In the genomic region with DNA sequence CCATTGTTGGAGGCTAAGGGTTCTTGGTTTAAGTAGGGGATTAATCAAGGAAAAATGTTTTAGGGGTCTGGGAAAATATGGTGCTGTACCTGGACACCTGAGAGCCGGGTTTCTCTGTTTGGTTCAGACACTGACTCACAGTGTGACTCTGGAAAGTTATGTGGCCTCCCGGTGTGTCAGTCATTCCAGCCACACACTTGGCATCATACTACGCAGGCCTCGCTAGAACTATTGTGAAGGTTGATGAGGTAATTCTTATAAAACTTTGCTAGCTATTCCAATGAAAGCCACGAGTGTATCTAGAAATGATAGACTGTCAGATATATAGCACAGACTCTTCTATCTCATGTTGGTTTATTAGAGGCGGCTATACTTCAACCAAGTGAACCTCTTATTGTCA, we compare ENCODE assay signal across 22 cellular contexts. TPM values are rescaled to one million over a fixed set of nuclear protein-coding genes. Genes with fewer than 3 reads are reported as not detected.
DNase-seq lines count a peak whose midpoint lies in the region; ATAC-seq and TF ChIP-seq lines count a peak whose summit lies in the region.
"Had no signal": no experiment of that assay in that cellular context is flagged by ENCODE, and none has a peak within 500 bp of the region (broad histone marks: within the 10 kb centered on the region; RNA-seq: fewer than 3 reads in every experiment).

No MANE protein-coding gene starts in this region.

- peak; percentile 16 for ATAC-seq in activated CD8-positive, alpha-beta memory T cell treated with anti-CD3 and anti-CD28 coated beads, Interleukin-2, amount 10 ng/mL, durations not matched to agents 7 days and 5 days
- ATAC-seq in GM18505 (IDR thresholded peaks at IDR 0.05; ENCODE audit: unreplicated experiment), result no peak
- ATAC-seq in left lung, result no peak
- ATAC-seq: left colon had no signal

- H3K27ac ChIP-seq in left lung, result no peak overlapping the region
- H3K27ac ChIP-seq: Peyer's patch, sigmoid colon, SJSA1, thyroid gland had no signal

- H3K4me3 ChIP-seq in left lung, result no peak overlapping the region
- H3K4me3 ChIP-seq: Peyer's patch, sigmoid colon, SJSA1, thyroid gland had no signal

- no peaks in the 10 kb centered on the region for H3K9me3 Mint-ChIP-seq in activated CD8-positive, alpha-beta memory T cell treated with anti-CD3 and anti-CD28 coated beads, Interleukin-2, amount 10 ng/mL, durations not matched to agents 7 days and 5 days (ENCODE audit: low read depth)
- peaks cover 10% of the 10 kb centered on the region for H3K9me3 Mint-ChIP-seq in glutamatergic neuron (ENCODE audit: unreplicated experiment)
- H3K9me3 Mint-ChIP-seq: endodermal cell; H9; T-helper 1 cell treated with Interleukin-12 subunit alpha and Interleukin-12 subunit beta and Interleukin-4 antibody, amounts not matched to agents 30 μg/mL and 1 μg/mL, for 36 hours had no signal

- H3K4me1 ChIP-seq in left lung, result peaks cover 0 to 5% of the 10 kb centered on the region in 2 donors
- H3K4me1 ChIP-seq: Peyer's patch had no signal

- intact Hi-C loops in left lung (cut with DNase I), result no loop called here

- peaks cover 16% of the 10 kb centered on the region for H3K4me1 Mint-ChIP-seq in activated CD8-positive, alpha-beta memory T cell treated with anti-CD3 and anti-CD28 coated beads, Interleukin-2, amount 10 ng/mL, durations not matched to agents 7 days and 5 days
- peaks cover 8% of the 10 kb centered on the region for H3K4me1 Mint-ChIP-seq in glutamatergic neuron (ENCODE audit: low read depth, unreplicated experiment)

- no peak for TF ChIP-seq EP300 in Ishikawa (IDR thresholded peaks at IDR 0.05; ENCODE audit: borderline replicate concordance)

- H3K36me3 ChIP-seq in left lung, result no peaks in the 10 kb centered on the region
- H3K36me3 ChIP-seq: Peyer's patch, sigmoid colon, thyroid gland had no signal

- no peaks in the 10 kb centered on the region for H3K9me3 ChIP-seq in left lung
- H3K9me3 ChIP-seq: Peyer's patch, sigmoid colon, SJSA1, thyroid gland had no signal

- no peak for TF ChIP-seq RAD21 in Ishikawa (IDR thresholded peaks at IDR 0.05; ENCODE audit: low read depth)

- no peak overlapping the region for H3K4me3 Mint-ChIP-seq in activated CD8-positive, alpha-beta memory T cell treated with anti-CD3 and anti-CD28 coated beads, Interleukin-2, amount 10 ng/mL, durations not matched to agents 7 days and 5 days
- no peak overlapping the region for H3K4me3 Mint-ChIP-seq in glutamatergic neuron (ENCODE audit: unreplicated experiment)
- H3K4me3 Mint-ChIP-seq: CD14-positive monocyte; endodermal cell; H9; T-helper 1 cell treated with Interleukin-12 subunit alpha and Interleukin-12 subunit beta and Interleukin-4 antibody, amounts not matched to agents 30 μg/mL and 1 μg/mL, for 36 hours had no signal

- no peaks in the 10 kb centered on the region for H3K36me3 Mint-ChIP-seq in activated CD8-positive, alpha-beta memory T cell treated with anti-CD3 and anti-CD28 coated beads, Interleukin-2, amount 10 ng/mL, durations not matched to agents 7 days and 5 days
- H3K36me3 Mint-ChIP-seq in glutamatergic neuron (ENCODE audit: unreplicated experiment), result no peaks in the 10 kb centered on the region

- H3K27ac Mint-ChIP-seq in activated CD8-positive, alpha-beta memory T cell treated with anti-CD3 and anti-CD28 coated beads, Interleukin-2, amount 10 ng/mL, durations not matched to agents 7 days and 5 days, result no peak overlapping the region
- no peak overlapping the region for H3K27ac Mint-ChIP-seq in glutamatergic neuron (ENCODE audit: unreplicated experiment)
- H3K27ac Mint-ChIP-seq: CD14-positive monocyte; endodermal cell; H9; T-helper 1 cell treated with Interleukin-12 subunit alpha and Interleukin-12 subunit beta and Interleukin-4 antibody, amounts not matched to agents 30 μg/mL and 1 μg/mL, for 36 hours had no signal

- peaks cover 27% of the 10 kb centered on the region for H3K27me3 Mint-ChIP-seq in activated CD8-positive, alpha-beta memory T cell treated with anti-CD3 and anti-CD28 coated beads, Interleukin-2, amount 10 ng/mL, durations not matched to agents 7 days and 5 days
- H3K27me3 Mint-ChIP-seq in glutamatergic neuron (ENCODE audit: unreplicated experiment), result peaks cover 7% of the 10 kb centered on the region

- no peak for DNase-seq in activated CD8-positive, alpha-beta memory T cell treated with anti-CD3 and anti-CD28 coated beads, Interleukin-2, amount 10 ng/mL, durations not matched to agents 7 days and 5 days
- no peak for DNase-seq in activated CD8-positive, alpha-beta memory T cell treated with anti-CD3 and anti-CD28 coated beads, Interleukin-2, amount 50 U/mL, for 4 hours
- DNase-seq in astrocyte of the hippocampus (ENCODE audit: low read depth, low spot score) (peak; percentile 85), glutamatergic neuron (no peak), left lung (no peak)
- peak in 2 of 3 experiments; percentile 2 to 27 for DNase-seq in stimulated activated CD4-positive, alpha-beta T cell treated with anti-CD3 and anti-CD28 coated beads, TNF-alpha, amount 100 ng/mL, for 24 hours (ENCODE audit: low read depth in 3 of 3)
- DNase-seq: activated gamma-delta T cell treated with Interleukin-2 at 50 U/mL for 16 hours, aorta, endodermal cell, H9, Karpas-422, left colon, NCI-H1092 treated with DMSO at 0.1 percent for 48 hours, NCI-H2029 treated with DMSO at 0.1 percent for 48 hours, Peyer's patch, sigmoid colon, thyroid gland had no signal

- no peak for TF ChIP-seq POLR2A in GM18505 (IDR thresholded peaks at IDR 0.05; ENCODE audit: borderline replicate concordance, extremely low read depth, insufficient read depth, insufficient read length)

- peaks cover 0 to 13% of the 10 kb centered on the region in 2 donors for H3K27me3 ChIP-seq in left lung
- H3K27me3 ChIP-seq: Peyer's patch, sigmoid colon, SJSA1, thyroid gland had no signal

- TF ChIP-seq CTCF in glutamatergic neuron (IDR thresholded peaks at IDR 0.05; ENCODE audit: partially characterized antibody, unreplicated experiment), result no peak
- TF ChIP-seq CTCF in left lung (IDR thresholded peaks at IDR 0.05), result no peak

- CTCF ChIA-PET in activated CD8-positive, alpha-beta memory T cell treated with anti-CD3 and anti-CD28 coated beads, Interleukin-2, amount 10 ng/mL, durations not matched to agents 7 days and 5 days (lab: Charles Lee), result interaction anchor here (1.0 kb wide), 1 partner anchor 111 kb away, joined by 3 read pairs; no protein-coding TSS in a partner anchor

TF ChIP-seq in Ishikawa, 13 proteins besides CTCF, POLR2A, EP300 and RAD21:
- TF ChIP-seq TCF12 (IDR thresholded peaks at IDR 0.05; ENCODE audit: low read depth) (no peak), TEAD4 (IDR thresholded peaks at IDR 0.05) (0 out of 2 replicates have a peak, but pooled peaks have one; percentile 55), FOXM1 (IDR thresholded peaks at IDR 0.05; ENCODE audit: borderline replicate concordance, low read depth) (no peak)
- TF ChIP-seq, protein P1, sequence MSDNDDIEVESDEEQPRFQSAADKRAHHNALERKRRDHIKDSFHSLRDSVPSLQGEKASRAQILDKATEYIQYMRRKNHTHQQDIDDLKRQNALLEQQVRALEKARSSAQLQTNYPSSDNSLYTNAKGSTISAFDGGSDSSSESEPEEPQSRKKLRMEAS (IDR thresholded peaks at IDR 0.05), result peak; percentile 28; the same call in 1 of the 2 replicates

RNA-seq across cellular contexts. Expression of a gene that starts 4.8 kb away (rescaled TPM):
- under 1 TPM in 1 of 2 experiments, not detected in 1; 0.35 TPM for total RNA-seq in activated CD8-positive, alpha-beta memory T cell treated with anti-CD3 and anti-CD28 coated beads, Interleukin-2, amount 10 ng/mL, durations not matched to agents 7 days and 5 days
- total RNA-seq in glutamatergic neuron (ENCODE audit: unreplicated experiment) (51.1 TPM), left lung (10 to 100 TPM; 32.2 TPM)

Comparison
In these comparisons a context has a peak if more than half of its experiments do, and no peak if none do; other contexts are left out.
1. DNase-seq: peak in astrocyte of the hippocampus (single experiment) and stimulated activated CD4-positive, alpha-beta T cell treated with anti-CD3 and anti-CD28 coated beads, TNF-alpha, amount 100 ng/mL, for 24 hours (2 of 3); none in activated CD8-positive, alpha-beta memory T cell treated with anti-CD3 and anti-CD28 coated beads, Interleukin-2, amount 10 ng/mL, durations not matched to agents 7 days and 5 days (single experiment), activated CD8-positive, alpha-beta memory T cell treated with anti-CD3 and anti-CD28 coated beads, Interleukin-2, amount 50 U/mL, for 4 hours (single experiment), glutamatergic neuron (single experiment) and left lung (0 of 2).
2. RNA of a gene that starts 4.8 kb away (total RNA-seq): 51.1 TPM in glutamatergic neuron (single experiment) and 32.2 TPM in left lung; 0.35 TPM in activated CD8-positive, alpha-beta memory T cell treated with anti-CD3 and anti-CD28 coated beads, Interleukin-2, amount 10 ng/mL, durations not matched to agents 7 days and 5 days; every median in the first group is over 10 times any median in the second.